ENCODE assay signal across 8 cellular contexts in genomic region chr16:85898521-85899442, GRCh38. TPM values are rescaled to one million over a fixed set of nuclear protein-coding genes. Genes with fewer than 3 reads are reported as not detected.
DNase-seq lines count a peak whose midpoint lies in the region; ATAC-seq and TF ChIP-seq lines count a peak whose summit lies in the region.

Gene IRF8, plus strand, starts transcription at chr16:85899162. Its CDS starts 3,854 bp downstream, at chr16:85903016.

- no peak for TF ChIP-seq POLR2A in lower leg skin (IDR thresholded peaks at IDR 0.05)

- peak within 1 kb of the TSS; percentile 13 for H3K4me3 ChIP-seq in lower leg skin (ENCODE audit: low read depth, poor library complexity, severe bottlenecking)

- WGBS in lower leg skin, 2 donors: 1 to 2% methylated on average over 42 to 94 of the region's 102 CpGs

- peak; percentile 34 to 35 for DNase-seq in central memory CD8-positive, alpha-beta T cell (ENCODE audit: low spot score in 2 of 2)
- DNase-seq in lower leg skin (ENCODE audit: low spot score in 2 of 2) (peak in 1 of 2 donors; percentile 88), GOT3 (lab: John Stamatoyannopoulos, UW) (no peak), SHP77 treated with DMSO at 0.1 percent for 48 hours (lab: John Stamatoyannopoulos, UW) (no peak)
- peak in 2 of 3 donors; percentile 40 to 82 for DNase-seq in stimulated activated CD4-positive, alpha-beta T cell treated with anti-CD3 and anti-CD28 coated beads, TNF-alpha, amount 100 ng/mL, for 1 hour (ENCODE audit: low read depth in 3 of 3, low spot score in 1 of 3)

- H3K4me3 Mint-ChIP-seq in central memory CD8-positive, alpha-beta T cell: peak within 1 kb of the TSS; percentile 77

- TF ChIP-seq CTCF in lower leg skin (IDR thresholded peaks at IDR 0.05): no peak

- no peak within 1 kb of the TSS for H3K27ac Mint-ChIP-seq in central memory CD8-positive, alpha-beta T cell (ENCODE audit: low read depth)

- intact Hi-C loops in lower leg skin (cut with DNase I; ENCODE audit: low total_unique reads): no loop called here

- no peaks in the 10 kb centered on the region for H3K9me3 Mint-ChIP-seq in central memory CD8-positive, alpha-beta T cell

- peaks cover 33% of the 10 kb centered on the region for H3K4me1 Mint-ChIP-seq in central memory CD8-positive, alpha-beta T cell

- peaks cover 27% of the 10 kb centered on the region for H3K27me3 Mint-ChIP-seq in central memory CD8-positive, alpha-beta T cell

- peaks cover 18% of the 10 kb centered on the region for H3K36me3 Mint-ChIP-seq in central memory CD8-positive, alpha-beta T cell (ENCODE audit: insufficient read depth)

- ATAC-seq in GM18511 (IDR thresholded peaks at IDR 0.05; ENCODE audit: unreplicated experiment) (peak; percentile 53), HG03066 (IDR thresholded peaks at IDR 0.05; ENCODE audit: low read depth, unreplicated experiment) (peak; percentile 43)
- ATAC-seq in activated CD4-positive, CD25-positive, alpha-beta regulatory T cell treated with anti-CD3 and anti-CD28 coated beads, Interleukin-2, amount 50 U/mL, for 24 hours: peak; percentile 66 to 69
- peak; percentile 53 for ATAC-seq in central memory CD8-positive, alpha-beta T cell (replicated peaks; ENCODE audit: extremely low read depth, poor library complexity, severe bottlenecking)

RNA-seq across cellular contexts. Expression of gene IRF8, which starts in this region (rescaled TPM):
- total RNA-seq in lower leg skin: 1 to 10 TPM; 1.5 to 5.7 (median 3.7) TPM

Comparison
In these comparisons a context has a peak if more than half of its experiments do, and no peak if none do; other contexts are left out.
1. DNase-seq: peak in central memory CD8-positive, alpha-beta T cell (2 of 2) and stimulated activated CD4-positive, alpha-beta T cell treated with anti-CD3 and anti-CD28 coated beads, TNF-alpha, amount 100 ng/mL, for 1 hour (2 of 3); none in GOT3 (single experiment) and SHP77 treated with DMSO at 0.1 percent for 48 hours (single experiment).
2. Peak in every context shown above with its lines, with median percentiles within 50 percentile points of each other: ATAC-seq.